In the genomic region with DNA sequence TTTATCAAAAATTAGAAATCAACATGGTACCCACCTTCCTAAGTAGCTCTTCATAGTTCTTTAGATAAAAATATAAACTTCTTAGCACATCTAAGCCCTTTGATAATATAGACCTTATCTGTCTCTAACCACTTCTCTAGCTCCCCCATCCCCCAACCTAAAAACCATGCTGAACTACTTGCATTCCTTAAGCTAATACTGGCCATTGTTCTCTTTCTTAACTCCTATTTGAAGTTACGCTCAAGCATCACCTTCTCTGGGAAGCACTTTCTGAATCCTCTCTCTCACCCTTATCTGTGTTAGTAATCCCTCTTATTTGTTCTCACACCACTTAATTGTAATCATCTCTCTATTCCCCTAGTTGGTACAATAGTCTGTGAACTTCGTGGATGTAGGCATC, we compare ENCODE assay signal across 26 cellular contexts.
"Had no signal": no experiment of that assay in that cellular context is flagged by ENCODE, and none has a peak within 500 bp of the region (broad histone marks: within the 10 kb centered on the region; RNA-seq: fewer than 3 reads in every experiment).

No MANE protein-coding gene starts in this region.

- H3K27ac ChIP-seq: ascending aorta, breast epithelium, cardiac muscle cell, colonic mucosa had no signal

- H3K36me3 Mint-ChIP-seq: activated naive CD4-positive, alpha-beta T cell treated with anti-CD3 and anti-CD28 coated beads, Interleukin-2, amount 10 ng/mL, durations not matched to agents 7 days and 5 days; activated naive CD4-positive, alpha-beta T cell treated with anti-CD3 and anti-CD28 coated beads, Interleukin-2, amount 50 U/mL, for 72 hours; activated naive CD8-positive, alpha-beta T cell treated with anti-CD3 and anti-CD28 coated beads, Interleukin-2, amount 10 ng/mL, durations not matched to agents 7 days and 5 days; brain had no signal

- H3K4me3 Mint-ChIP-seq: activated CD4-positive, alpha-beta memory T cell treated with anti-CD3 and anti-CD28 coated beads, Interleukin-2, amount 10 ng/mL, durations not matched to agents 7 days and 5 days; activated CD4-positive, alpha-beta T cell treated with anti-CD3 and anti-CD28 coated beads, Interleukin-2, amount 10 ng/mL, durations not matched to agents 7 days and 5 days; activated naive CD4-positive, alpha-beta T cell treated with anti-CD3 and anti-CD28 coated beads, Interleukin-2, amount 10 ng/mL, durations not matched to agents 7 days and 5 days; activated naive CD8-positive, alpha-beta T cell treated with anti-CD3 and anti-CD28 coated beads, Interleukin-2, amount 10 ng/mL, durations not matched to agents 7 days and 5 days; activated T-cell treated with anti-CD3 and anti-CD28 coated beads, Interleukin-2, amount 50 U/mL, for 24 hours; activated T-cell treated with anti-CD3 and anti-CD28 coated beads, Interleukin-2, amount 50 U/mL, for 72 hours; brain had no signal

- ATAC-seq: activated naive CD4-positive, alpha-beta T cell treated with anti-CD3 and anti-CD28 coated beads, Interleukin-2, amount 50 U/mL, for 72 hours; activated T-cell treated with anti-CD3 and anti-CD28 coated beads, Interleukin-2, amount 50 U/mL, for 72 hours; esophagus mucosa had no signal

- H3K27me3 Mint-ChIP-seq: activated CD4-positive, alpha-beta memory T cell treated with anti-CD3 and anti-CD28 coated beads, Interleukin-2, amount 10 ng/mL, durations not matched to agents 7 days and 5 days; activated CD4-positive, alpha-beta T cell treated with anti-CD3 and anti-CD28 coated beads, Interleukin-2, amount 10 ng/mL, durations not matched to agents 7 days and 5 days; activated naive CD4-positive, alpha-beta T cell treated with anti-CD3 and anti-CD28 coated beads, Interleukin-2, amount 10 ng/mL, durations not matched to agents 7 days and 5 days had no signal

- DNase-seq: activated CD4-positive, alpha-beta memory T cell treated with anti-CD3 and anti-CD28 coated beads, Interleukin-2, amount 10 ng/mL, durations not matched to agents 7 days and 5 days; activated CD4-positive, alpha-beta T cell treated with anti-CD3 and anti-CD28 coated beads for 1 hour; activated CD4-positive, alpha-beta T cell treated with anti-CD3 and anti-CD28 coated beads for 4 hours; activated CD4-positive, alpha-beta T cell treated with anti-CD3 and anti-CD28 coated beads, Interleukin-2, amount 10 ng/mL, durations not matched to agents 7 days and 5 days; activated CD4-positive, alpha-beta T cell treated with anti-CD3 and anti-CD28 coated beads, Interleukin-2, amount 50 U/mL, for 4 hours; activated CD8-positive, alpha-beta memory T cell treated with anti-CD3 and anti-CD28 coated beads, Interleukin-2, amount 50 U/mL, for 48 hours; activated gamma-delta T cell; activated naive CD4-positive, alpha-beta T cell; activated naive CD4-positive, alpha-beta T cell treated with anti-CD3 and anti-CD28 coated beads, Interleukin-2, amount 10 ng/mL, durations not matched to agents 7 days and 5 days; activated naive CD8-positive, alpha-beta T cell treated with anti-CD3 and anti-CD28 coated beads, Interleukin-2, amount 10 ng/mL, durations not matched to agents 7 days and 5 days; activated T-cell treated with anti-CD3 and anti-CD28 coated beads for 4 hours; activated T-cell treated with anti-CD3 and anti-CD28 coated beads, Interleukin-2, amount 50 U/mL, for 24 hours; activated T-cell treated with anti-CD3 and anti-CD28 coated beads, Interleukin-2, amount 50 U/mL, for 72 hours; central memory CD4-positive, alpha-beta T cell; cerebellar nuclear complex; colonic mucosa; effector CD8-positive, alpha-beta T cell; foreskin fibroblast; T-helper 2 cell had no signal

- H3K9me3 Mint-ChIP-seq: activated CD4-positive, alpha-beta memory T cell treated with anti-CD3 and anti-CD28 coated beads, Interleukin-2, amount 10 ng/mL, durations not matched to agents 7 days and 5 days; activated CD4-positive, alpha-beta T cell treated with anti-CD3 and anti-CD28 coated beads, Interleukin-2, amount 10 ng/mL, durations not matched to agents 7 days and 5 days; activated naive CD4-positive, alpha-beta T cell treated with anti-CD3 and anti-CD28 coated beads, Interleukin-2, amount 10 ng/mL, durations not matched to agents 7 days and 5 days; activated naive CD4-positive, alpha-beta T cell treated with anti-CD3 and anti-CD28 coated beads, Interleukin-2, amount 50 U/mL, for 72 hours; activated naive CD8-positive, alpha-beta T cell treated with anti-CD3 and anti-CD28 coated beads, Interleukin-2, amount 10 ng/mL, durations not matched to agents 7 days and 5 days; activated T-cell treated with anti-CD3 and anti-CD28 coated beads, Interleukin-2, amount 50 U/mL, for 24 hours; activated T-cell treated with anti-CD3 and anti-CD28 coated beads, Interleukin-2, amount 50 U/mL, for 72 hours; brain had no signal

- H3K4me1 ChIP-seq: ascending aorta, breast epithelium, colonic mucosa had no signal

- FAIRE-seq: frontal cortex had no signal

- H3K27me3 ChIP-seq: ascending aorta, breast epithelium, cardiac muscle cell, colonic mucosa had no signal

- H3K27ac Mint-ChIP-seq: activated CD4-positive, alpha-beta memory T cell treated with anti-CD3 and anti-CD28 coated beads, Interleukin-2, amount 10 ng/mL, durations not matched to agents 7 days and 5 days; activated CD4-positive, alpha-beta T cell treated with anti-CD3 and anti-CD28 coated beads, Interleukin-2, amount 10 ng/mL, durations not matched to agents 7 days and 5 days; activated naive CD4-positive, alpha-beta T cell treated with anti-CD3 and anti-CD28 coated beads, Interleukin-2, amount 10 ng/mL, durations not matched to agents 7 days and 5 days; activated naive CD4-positive, alpha-beta T cell treated with anti-CD3 and anti-CD28 coated beads, Interleukin-2, amount 50 U/mL, for 72 hours; activated naive CD8-positive, alpha-beta T cell treated with anti-CD3 and anti-CD28 coated beads, Interleukin-2, amount 10 ng/mL, durations not matched to agents 7 days and 5 days; activated T-cell treated with anti-CD3 and anti-CD28 coated beads, Interleukin-2, amount 50 U/mL, for 24 hours; activated T-cell treated with anti-CD3 and anti-CD28 coated beads, Interleukin-2, amount 50 U/mL, for 72 hours; brain had no signal

- H3K36me3 ChIP-seq: ascending aorta, breast epithelium, cardiac muscle cell, colonic mucosa had no signal

- H3K4me1 Mint-ChIP-seq: activated CD4-positive, alpha-beta memory T cell treated with anti-CD3 and anti-CD28 coated beads, Interleukin-2, amount 10 ng/mL, durations not matched to agents 7 days and 5 days; activated CD4-positive, alpha-beta T cell treated with anti-CD3 and anti-CD28 coated beads, Interleukin-2, amount 10 ng/mL, durations not matched to agents 7 days and 5 days; activated naive CD4-positive, alpha-beta T cell treated with anti-CD3 and anti-CD28 coated beads, Interleukin-2, amount 10 ng/mL, durations not matched to agents 7 days and 5 days; activated naive CD8-positive, alpha-beta T cell treated with anti-CD3 and anti-CD28 coated beads, Interleukin-2, amount 10 ng/mL, durations not matched to agents 7 days and 5 days; brain had no signal

- H3K4me3 ChIP-seq: ascending aorta, breast epithelium, cardiac muscle cell, colonic mucosa had no signal

- H3K9me3 ChIP-seq: ascending aorta, breast epithelium, colonic mucosa had no signal
